In the genomic region with DNA sequence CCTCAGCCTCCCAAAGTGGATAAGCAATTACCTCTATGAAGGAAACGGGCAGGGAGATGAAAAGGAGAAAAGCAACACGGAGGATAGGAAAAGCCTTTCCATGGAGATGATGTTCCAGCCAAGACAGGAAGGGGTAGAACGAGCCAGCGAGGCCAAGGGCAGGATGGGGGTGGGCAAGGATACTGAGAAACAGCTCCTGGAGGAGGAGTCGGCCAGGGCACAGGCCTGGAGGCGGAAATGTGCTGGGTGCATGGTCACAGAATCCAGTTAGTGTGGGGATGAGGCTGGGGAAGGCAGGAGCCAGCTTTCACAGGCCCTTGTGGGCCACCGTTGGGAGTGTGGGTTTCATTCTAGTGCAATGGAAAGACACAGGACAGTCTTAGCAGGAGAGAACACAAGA, we compare ENCODE assay signal across 1 cellular context.
TF ChIP-seq lines count a peak whose summit lies in the region.

No MANE protein-coding gene starts in this region.

TF ChIP-seq in IMR-90, 13 proteins besides CTCF, POLR2A, EP300 and RAD21 (continued from another document):
- TF ChIP-seq USF2 (IDR thresholded peaks at IDR 0.05; ENCODE audit: low read depth, low read length) (no peak), FOS (IDR thresholded peaks at IDR 0.05; ENCODE audit: low read depth, low read length) (no peak)
